In the genomic region with DNA sequence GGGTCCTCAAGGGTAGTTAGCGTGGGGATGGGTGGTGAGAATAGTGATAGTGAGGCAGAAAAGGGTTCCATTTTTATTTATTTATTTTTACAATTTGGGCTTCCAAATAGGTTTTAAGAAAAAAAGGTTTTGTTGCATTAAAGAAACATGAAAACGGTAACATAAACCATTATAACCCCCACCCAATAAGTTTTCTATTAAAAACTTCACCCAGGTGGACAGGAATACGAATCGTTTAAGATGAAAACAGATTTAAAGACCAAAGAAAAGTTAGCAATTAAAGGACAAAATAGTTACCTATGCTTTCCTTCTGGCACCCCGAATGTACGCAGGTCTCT, we compare ENCODE assay signal across 8 cellular contexts.
DNase-seq lines count a peak whose midpoint lies in the region; ATAC-seq, FAIRE-seq and TF ChIP-seq lines count a peak whose summit lies in the region.

No MANE protein-coding gene starts in this region.

- no peak for TF ChIP-seq CTCF in A549 (IDR thresholded peaks at IDR 0.05)
- no peak for TF ChIP-seq CTCF in IMR-90 (conservative IDR thresholded peaks at IDR 0.05; ENCODE audit: low read depth, low read length)
- no peak for TF ChIP-seq CTCF in choroid plexus epithelial cell (conservative IDR thresholded peaks at IDR 0.05; ENCODE audit: low read depth, low read length)

- WGBS in A549 (ENCODE audit: missing lambda C conversion rate) = 16% methylated on average over 6 of the region's 6 CpGs
- 6% methylated on average over 2 of the region's 6 CpGs; no CpG with 5 or more reads in 1 of the 2 experiments for WGBS in IMR-90 (ENCODE audit: extremely low coverage in 2 of 2, insufficient read length in 1 of 2), 2 experiments

- H4K20me1 ChIP-seq in IMR-90 (ENCODE audit: insufficient read depth, low read length) = no peaks in the 10 kb centered on the region

- TF ChIP-seq POLR2A in A549 (IDR thresholded peaks at IDR 0.05; ENCODE audit: low read length) = no peak
- no peak for TF ChIP-seq POLR2A in IMR-90 (IDR thresholded peaks at IDR 0.05; ENCODE audit: low read depth, low read length)

- no peak overlapping the region for H2BK5ac ChIP-seq in IMR-90 (ENCODE audit: low read depth, low read length, poor library complexity, severe bottlenecking)

- intact Hi-C loops in IMR-90 (cut with micrococcal nuclease) = loop anchor here (1.0 to 2.0 kb wide), 2 partner anchors 124 to 129 kb away; no protein-coding TSS in a partner anchor

- peak overlapping the region; percentile 96 to 99 (median 99) for H3K27ac Mint-ChIP-seq in naive B cell

- H3K4me3 ChIP-seq in A549 (peak overlapping the region; percentile 90), IMR-90 (ENCODE audit: insufficient read depth, low read depth, low read length) (peak overlapping the region; percentile 65), choroid plexus epithelial cell (ENCODE audit: low read depth, low read length) (peak overlapping the region; percentile 84)

- BruUV-seq in IMR-90 (replicated peaks; lab: Mats Ljungman, UMichigan) = no TSS peak

- peak overlapping the region; percentile 83 for H2AK9ac ChIP-seq in IMR-90 (replicated peaks; ENCODE audit: low read depth, low read length, poor library complexity)

- H3K4me1 ChIP-seq in A549 (peaks cover 7% of the 10 kb centered on the region; the same call in 2 of the 3 replicates), IMR-90 (ENCODE audit: control insufficient read depth, insufficient read depth, low read length) (peaks cover 2% of the 10 kb centered on the region; the same call in 1 of the 2 replicates)

- no peak overlapping the region for H4K91ac ChIP-seq in IMR-90 (ENCODE audit: insufficient read depth, low read depth, low read length)

- POLR2A ChIA-PET in A549 (lab: Yijun Ruan, JAX) (no interaction called here), IMR-90 (lab: Charles Lee; ENCODE audit: unreplicated experiment) (no interaction called here)

- H2BK120ac ChIP-seq in IMR-90 (ENCODE audit: low read depth, low read length) = no peak overlapping the region

- peak overlapping the region in 1 of 2 experiments; percentile 71; a peak in 3 of 4 replicates for H4K8ac ChIP-seq in IMR-90 (ENCODE audit: low read depth in 2 of 2, low read length in 2 of 2)

- H3K23ac ChIP-seq in IMR-90 (ENCODE audit: low read depth, low read length) = peak overlapping the region; percentile 52; the same call in 1 of the 2 replicates

- peak overlapping the region; percentile 98 for H2AFZ ChIP-seq in IMR-90 (replicated peaks; ENCODE audit: low read length, poor library complexity)

- H3K4me2 ChIP-seq in A549 = peak overlapping the region; percentile 86
- peak overlapping the region; percentile 95 for H3K4me2 ChIP-seq in IMR-90 (ENCODE audit: low read depth, low read length)

- FAIRE-seq in A549 (lab: Jason Lieb, UNC) = no peak

- DNase-seq in A549 (ENCODE audit: low read depth in 1 of 2, low spot score in 1 of 2) (no peak), IMR-90 (no peak), choroid plexus epithelial cell (ENCODE audit: low read depth) (no peak), naive B cell (no peak), GOT3 (lab: John Stamatoyannopoulos, UW) (no peak), NCI-H1694 (lab: John Stamatoyannopoulos, UW) (no peak)
- no peak for DNase-seq in stimulated activated CD4-positive, alpha-beta T cell treated with anti-CD3 and anti-CD28 coated beads, Interleukin-2, amount 100 ng/mL, for 48 hours

- no peak overlapping the region; the same call in 1 of the 2 replicates for H4K5ac ChIP-seq in IMR-90 (ENCODE audit: low read depth, low read length)

- peak overlapping the region; percentile 19; the same call in 1 of the 2 replicates for H3K4ac ChIP-seq in IMR-90 (ENCODE audit: low read depth, low read length)

- ATAC-seq in A549 (no peak), IMR-90 (ENCODE audit: low read depth) (no peak), naive B cell (ENCODE audit: low read depth in 2 of 2) (no peak), GM21447 (IDR thresholded peaks at IDR 0.05; ENCODE audit: unreplicated experiment) (no peak)

- dilution Hi-C loops in IMR-90 (cut with HindIII; ENCODE audit: low sequenced_read_pairs, unreplicated experiment) = no loop called here

- CTCF ChIA-PET in A549 (lab: Yijun Ruan, JAX) = no interaction called here
- CTCF ChIA-PET in IMR-90 (lab: Yijun Ruan, JAX) = no interaction called here

- peak overlapping the region; percentile 88 to 94 for H3K27ac ChIP-seq in A549
- no peak overlapping the region; the same call in 1 of the 2 replicates for H3K27ac ChIP-seq in IMR-90 (ENCODE audit: insufficient read depth, low read length)

- peak overlapping the region; percentile 71 for H3K14ac ChIP-seq in IMR-90 (replicated peaks; ENCODE audit: low read depth, low read length)

- peak overlapping the region; percentile 39 for H3K9ac ChIP-seq in IMR-90 (ENCODE audit: low read depth, low read length)

- H3K9me3 ChIP-seq in A549 = no peaks in the 10 kb centered on the region
- no peaks in the 10 kb centered on the region for H3K9me3 ChIP-seq in IMR-90 (ENCODE audit: control insufficient read depth, insufficient read depth, low read length)

- no peak overlapping the region for H2AK5ac ChIP-seq in IMR-90 (ENCODE audit: low read depth, low read length)

- peaks cover 8 to 15% of the 10 kb centered on the region in 2 experiments for H3K79me1 ChIP-seq in IMR-90 (ENCODE audit: low read depth in 1 of 2, low read length in 2 of 2)

- H3K27me3 Mint-ChIP-seq in naive B cell = peaks cover under 1 to 3% (median 2%) of the 10 kb centered on the region in 3 donors

- H3K9me3 Mint-ChIP-seq in naive B cell = peaks cover 0 to 5% (median 2%) of the 10 kb centered on the region in 7 donors

- in situ Hi-C loops in IMR-90 (cut with MboI; ENCODE audit: low sequenced_read_pairs) = no loop called here

- no peak overlapping the region for H2BK20ac ChIP-seq in IMR-90 (ENCODE audit: low read depth, low read length)

- H3K36me3 ChIP-seq in IMR-90 (ENCODE audit: control insufficient read depth, insufficient read depth, low read length) = no peaks in the 10 kb centered on the region

- no peak overlapping the region for H3K18ac ChIP-seq in IMR-90 (ENCODE audit: low read depth, low read length)

- TF ChIP-seq RAD21 in A549 (conservative IDR thresholded peaks at IDR 0.05 in 1 of 2, IDR thresholded peaks at IDR 0.05 in 1 of 2) (no peak), IMR-90 (IDR thresholded peaks at IDR 0.05; ENCODE audit: low read length) (no peak)

- H3K36me3 Mint-ChIP-seq in naive B cell = peaks cover 7 to 19% of the 10 kb centered on the region in 2 donors

- H2BK15ac ChIP-seq in IMR-90 (ENCODE audit: low read depth, low read length) = no peak overlapping the region

- H3K27me3 ChIP-seq in IMR-90 (ENCODE audit: control insufficient read depth, insufficient read depth, low read length) = 0 out of 2 replicates have a peak, but pooled peaks cover 3% of the 10 kb centered on the region

- H3K4me3 Mint-ChIP-seq in naive B cell = peak overlapping the region; percentile 85 to 98 (median 94)

- TF ChIP-seq EP300 in A549 (IDR thresholded peaks at IDR 0.05) = no peak

- no peak overlapping the region for H3K56ac ChIP-seq in IMR-90 (ENCODE audit: extremely low read depth, insufficient read depth, low read length)

- H3K4me1 Mint-ChIP-seq in naive B cell = peaks cover 32 to 52% (median 47%) of the 10 kb centered on the region in 3 donors

- H3K9me1 ChIP-seq in IMR-90 (ENCODE audit: insufficient read depth, low read length) = no peaks in the 10 kb centered on the region

TF ChIP-seq in A549, 52 proteins besides CTCF, POLR2A, EP300 and RAD21 (continues in another document):
- TF ChIP-seq KDM1A (IDR thresholded peaks at IDR 0.05; ENCODE audit: low read depth) = no peak
- TF ChIP-seq, protein P1, sequence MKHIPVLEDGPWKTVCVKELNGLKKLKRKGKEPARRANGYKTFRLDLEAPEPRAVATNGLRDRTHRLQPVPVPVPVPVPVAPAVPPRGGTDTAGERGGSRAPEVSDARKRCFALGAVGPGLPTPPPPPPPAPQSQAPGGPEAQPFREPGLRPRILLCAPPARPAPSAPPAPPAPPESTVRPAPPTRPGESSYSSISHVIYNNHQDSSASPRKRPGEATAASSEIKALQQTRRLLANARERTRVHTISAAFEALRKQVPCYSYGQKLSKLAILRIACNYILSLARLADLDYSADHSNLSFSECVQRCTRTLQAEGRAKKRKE (CRISPR knock-in tag; IDR thresholded peaks at IDR 0.05; ENCODE audit: low read depth) = no peak
- no peak for TF ChIP-seq MYC (IDR thresholded peaks at IDR 0.05; ENCODE audit: borderline replicate concordance, low read length)
- no peak for TF ChIP-seq NR3C1 (IDR thresholded peaks at IDR 0.05)
- no peak for TF ChIP-seq TFCP2L1 (CRISPR knock-in tag; IDR thresholded peaks at IDR 0.05)
- no peak for TF ChIP-seq CHD4 (IDR thresholded peaks at IDR 0.05; ENCODE audit: borderline replicate concordance)
- no peak for TF ChIP-seq HOXB5 (CRISPR knock-in tag; IDR thresholded peaks at IDR 0.05)
- TF ChIP-seq MAZ (IDR thresholded peaks at IDR 0.05; ENCODE audit: borderline replicate concordance, low read depth, low read length) = no peak
- TF ChIP-seq CHD2 (IDR thresholded peaks at IDR 0.05; ENCODE audit: low read length, partially characterized antibody) = no peak
- TF ChIP-seq NFE2L2 (conservative IDR thresholded peaks at IDR 0.05; ENCODE audit: low read length) = no peak
- no peak for TF ChIP-seq RARB (CRISPR knock-in tag; IDR thresholded peaks at IDR 0.05)
- no peak for TF ChIP-seq JUNB (IDR thresholded peaks at IDR 0.05)

TF ChIP-seq in IMR-90, 13 proteins besides CTCF, POLR2A, EP300 and RAD21 (continues in another document):
- TF ChIP-seq RFX5 (IDR thresholded peaks at IDR 0.05; ENCODE audit: low read depth, low read length) (no peak), MAFK (IDR thresholded peaks at IDR 0.05; ENCODE audit: low read depth, low read length) (no peak), MAZ (IDR thresholded peaks at IDR 0.05; ENCODE audit: borderline replicate concordance, low read depth, low read length) (no peak), NFE2L2 (IDR thresholded peaks at IDR 0.05; ENCODE audit: low read depth, low read length) (no peak), MXI1 (IDR thresholded peaks at IDR 0.05; ENCODE audit: borderline replicate concordance, low read depth, low read length) (no peak), RCOR1 (IDR thresholded peaks at IDR 0.05; ENCODE audit: insufficient replicate concordance, low read length) (no peak), FOS (IDR thresholded peaks at IDR 0.05; ENCODE audit: low read depth, low read length) (no peak), SMC3 (IDR thresholded peaks at IDR 0.05; ENCODE audit: low read depth, low read length) (no peak)
- TF ChIP-seq, protein P2, sequence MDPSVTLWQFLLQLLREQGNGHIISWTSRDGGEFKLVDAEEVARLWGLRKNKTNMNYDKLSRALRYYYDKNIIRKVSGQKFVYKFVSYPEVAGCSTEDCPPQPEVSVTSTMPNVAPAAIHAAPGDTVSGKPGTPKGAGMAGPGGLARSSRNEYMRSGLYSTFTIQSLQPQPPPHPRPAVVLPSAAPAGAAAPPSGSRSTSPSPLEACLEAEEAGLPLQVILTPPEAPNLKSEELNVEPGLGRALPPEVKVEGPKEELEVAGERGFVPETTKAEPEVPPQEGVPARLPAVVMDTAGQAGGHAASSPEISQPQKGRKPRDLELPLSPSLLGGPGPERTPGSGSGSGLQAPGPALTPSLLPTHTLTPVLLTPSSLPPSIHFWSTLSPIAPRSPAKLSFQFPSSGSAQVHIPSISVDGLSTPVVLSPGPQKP (IDR thresholded peaks at IDR 0.05; ENCODE audit: borderline replicate concordance, low read depth, low read length) = no peak
